ENCODE assay signal across 17 cellular contexts in the genomic region with DNA sequence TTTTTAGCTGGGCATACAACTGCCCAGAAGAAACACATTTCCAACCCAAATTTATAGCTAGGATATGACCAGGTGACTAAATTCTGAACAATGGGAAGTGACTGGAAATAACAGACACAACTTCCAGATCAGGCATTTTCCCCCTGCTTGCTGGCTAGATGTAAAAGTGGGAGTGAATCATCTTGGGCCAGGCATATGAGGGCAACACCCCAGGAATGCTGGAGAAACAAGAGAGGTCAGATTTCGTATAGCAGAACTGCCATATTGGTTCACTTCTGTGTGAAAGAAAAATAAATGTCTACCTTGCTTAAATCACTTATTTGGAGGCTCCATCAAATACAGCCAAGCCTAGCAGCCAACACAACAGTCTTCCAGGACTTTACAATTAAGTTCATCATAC. TPM values are rescaled to one million over a fixed set of nuclear protein-coding genes. Genes with fewer than 3 reads are reported as not detected.
A peak's percentile ranks its signal among the peaks of the same experiment; 100 is the strongest.
DNase-seq lines count a peak whose midpoint lies in the region; ATAC-seq and TF ChIP-seq lines count a peak whose summit lies in the region.
"Had no signal": no experiment of that assay in that cellular context is flagged by ENCODE, and none has a peak within 500 bp of the region (broad histone marks: within the 10 kb centered on the region; RNA-seq: fewer than 3 reads in every experiment).

No MANE protein-coding gene starts in this region.

- POLR2A ChIA-PET in A673 (lab: Charles Lee; ENCODE audit: low non-redundant PET), result no interaction called here

- CTCF ChIA-PET in A673 (lab: Charles Lee), result no interaction called here

- no peak overlapping the region for H3K4me2 ChIP-seq in neural progenitor cell

- H3K27ac Mint-ChIP-seq in neural progenitor cell, result no peak overlapping the region
- H3K27ac Mint-ChIP-seq: activated T-cell treated with anti-CD3 and anti-CD28 coated beads, Interleukin-2, amount 50 U/mL, for 24 hours had no signal

- H4K20me1 ChIP-seq in neural progenitor cell (ENCODE audit: low read depth), result peaks cover 37% of the 10 kb centered on the region

- WGBS in esophagus muscularis mucosa, result 7% methylated on average over 1 of the region's 1 CpG

- H3K9ac ChIP-seq in neural progenitor cell, result no peak overlapping the region

- no peak overlapping the region for H2AFZ ChIP-seq in neural progenitor cell (replicated peaks)

- H3K4me1 ChIP-seq in esophagus muscularis mucosa (peaks cover 32 to 95% (median 92%) of the 10 kb centered on the region in 4 donors), A673 (ENCODE audit: insufficient read depth, low read length, poor library complexity, severe bottlenecking) (peaks cover 21% of the 10 kb centered on the region), neural progenitor cell (no peaks in the 10 kb centered on the region)

- intact Hi-C loops in esophagus muscularis mucosa (cut with DNase I) (no loop called here), A673 (cut with micrococcal nuclease; ENCODE audit: unreplicated experiment) (no loop called here)

- TF ChIP-seq POLR2A in esophagus muscularis mucosa (IDR thresholded peaks at IDR 0.05; ENCODE audit: low read depth), result no peak

- H3K9me3 ChIP-seq in esophagus muscularis mucosa (no peaks in the 10 kb centered on the region), A673 (ENCODE audit: low read depth, low read length, poor library complexity, severe bottlenecking) (no peaks in the 10 kb centered on the region), neural progenitor cell (ENCODE audit: low read depth) (no peaks in the 10 kb centered on the region)
- H3K9me3 ChIP-seq: HAP-1, suprapubic skin had no signal

- no TSS peak for BruUV-seq in A673 (replicated peaks; lab: Mats Ljungman, UMichigan)

- H3K36me3 ChIP-seq in esophagus muscularis mucosa, result peaks cover 0 to under 1% (median 0%) of the 10 kb centered on the region in 4 donors
- no peaks in the 10 kb centered on the region for H3K36me3 ChIP-seq in A673 (ENCODE audit: insufficient read depth, low read length, poor library complexity, severe bottlenecking)
- H3K36me3 ChIP-seq in neural progenitor cell, result no peaks in the 10 kb centered on the region
- H3K36me3 ChIP-seq: suprapubic skin had no signal

- H3K27me3 Mint-ChIP-seq in neural progenitor cell (ENCODE audit: insufficient read depth, low read depth), result peaks cover 2% of the 10 kb centered on the region
- H3K27me3 Mint-ChIP-seq: activated T-cell treated with anti-CD3 and anti-CD28 coated beads, Interleukin-2, amount 50 U/mL, for 24 hours; IgD-negative memory B cell had no signal

- H3K4me3 ChIP-seq in esophagus muscularis mucosa (no peak overlapping the region), A673 (ENCODE audit: low read depth, low read length, poor library complexity, severe bottlenecking) (no peak overlapping the region), neural progenitor cell (no peak overlapping the region)
- H3K4me3 ChIP-seq: HAP-1, SK-N-MC, suprapubic skin had no signal

- peaks cover 8% of the 10 kb centered on the region for H3K4me1 Mint-ChIP-seq in neural progenitor cell

- no peaks in the 10 kb centered on the region for H3F3A ChIP-seq in neural progenitor cell (ENCODE audit: low read depth)

- H3K79me2 ChIP-seq in neural progenitor cell (ENCODE audit: low read depth), result peaks cover 94% of the 10 kb centered on the region

- H3K4me3 Mint-ChIP-seq in neural progenitor cell, result no peak overlapping the region
- H3K4me3 Mint-ChIP-seq: activated T-cell treated with anti-CD3 and anti-CD28 coated beads, Interleukin-2, amount 50 U/mL, for 24 hours; IgD-negative memory B cell had no signal

- ATAC-seq in SK-N-SH treated with all-trans-retinoic acid at 6 μM for 48 hours, result peak; percentile 77
- no peak for ATAC-seq in activated CD4-positive, CD25-positive, alpha-beta regulatory T cell treated with anti-CD3 and anti-CD28 coated beads, Interleukin-2, amount 50 U/mL, for 24 hours
- ATAC-seq: right cardiac atrium had no signal

- no peak for TF ChIP-seq EP300 in esophagus muscularis mucosa (IDR thresholded peaks at IDR 0.05)

- H3K27ac ChIP-seq in esophagus muscularis mucosa (replicated peaks in 1 of 4) (peak overlapping the region in 3 of 4 donors; percentile 49 to 76 (median 54)), A673 (ENCODE audit: low read depth, low read length, poor library complexity, severe bottlenecking) (no peak overlapping the region), neural progenitor cell (no peak overlapping the region)
- H3K27ac ChIP-seq: SK-N-MC, suprapubic skin had no signal

- TF ChIP-seq CTCF in esophagus muscularis mucosa (IDR thresholded peaks at IDR 0.05), result no peak
- TF ChIP-seq CTCF in A673 (conservative IDR thresholded peaks at IDR 0.05; ENCODE audit: low read depth, low read length), result no peak
- no peak for TF ChIP-seq CTCF in neural progenitor cell (IDR thresholded peaks at IDR 0.05)

- H3K27me3 ChIP-seq in esophagus muscularis mucosa (no peaks in the 10 kb centered on the region), A673 (replicated peaks; ENCODE audit: insufficient read depth, low read depth, low read length, poor library complexity) (no peaks in the 10 kb centered on the region), neural progenitor cell (no peaks in the 10 kb centered on the region)
- H3K27me3 ChIP-seq: suprapubic skin had no signal

- H3K36me3 Mint-ChIP-seq in neural progenitor cell, result peaks cover 5% of the 10 kb centered on the region

- DNase-seq in H4 (ENCODE audit: low spot score) (peak; percentile 43), esophagus muscularis mucosa (ENCODE audit: extremely low spot score) (no peak), renal cortical epithelial cell (ENCODE audit: low read depth) (peak; percentile 66), A673 (ENCODE audit: low spot score) (no peak), DMS 273 (lab: John Stamatoyannopoulos, UW; ENCODE audit: unreplicated experiment) (no peak), neural progenitor cell (ENCODE audit: low spot score) (no peak)
- DNase-seq: activated CD4-positive, CD25-positive, alpha-beta regulatory T cell treated with anti-CD3 and anti-CD28 coated beads, Interleukin-2, amount 50 U/mL, for 72 hours; activated T-cell treated with anti-CD3 and anti-CD28 coated beads, Interleukin-2, amount 50 U/mL, for 24 hours; Calu3; NCI-H774; right cardiac atrium had no signal

- no peaks in the 10 kb centered on the region for H3K9me3 Mint-ChIP-seq in neural progenitor cell
- H3K9me3 Mint-ChIP-seq: activated T-cell treated with anti-CD3 and anti-CD28 coated beads, Interleukin-2, amount 50 U/mL, for 24 hours; IgD-negative memory B cell had no signal

TF ChIP-seq in SK-N-SH treated with all-trans-retinoic acid at 6 μM for 48 hours, 23 proteins besides CTCF, POLR2A, EP300 and RAD21 (continues in another document):
- TF ChIP-seq OSR1 (CRISPR knock-in tag; IDR thresholded peaks at IDR 0.05) (no peak), BACH2 (CRISPR knock-in tag; IDR thresholded peaks at IDR 0.05; ENCODE audit: borderline replicate concordance) (no peak), ARNTL (CRISPR knock-in tag; IDR thresholded peaks at IDR 0.05; ENCODE audit: borderline replicate concordance, low read depth) (no peak), GLIS3 (CRISPR knock-in tag; IDR thresholded peaks at IDR 0.05) (no peak), ZFP3 (CRISPR knock-in tag; IDR thresholded peaks at IDR 0.05) (no peak), ZNF565 (CRISPR knock-in tag; conservative IDR thresholded peaks at IDR 0.05; ENCODE audit: low read depth) (no peak), ISL1 (CRISPR knock-in tag; IDR thresholded peaks at IDR 0.05) (no peak), PPARA (CRISPR knock-in tag; IDR thresholded peaks at IDR 0.05; ENCODE audit: borderline replicate concordance) (no peak), TOX (CRISPR knock-in tag; IDR thresholded peaks at IDR 0.05; ENCODE audit: borderline replicate concordance) (no peak), ESRRG (CRISPR knock-in tag; IDR thresholded peaks at IDR 0.05) (no peak)
- TF ChIP-seq, protein P1, sequence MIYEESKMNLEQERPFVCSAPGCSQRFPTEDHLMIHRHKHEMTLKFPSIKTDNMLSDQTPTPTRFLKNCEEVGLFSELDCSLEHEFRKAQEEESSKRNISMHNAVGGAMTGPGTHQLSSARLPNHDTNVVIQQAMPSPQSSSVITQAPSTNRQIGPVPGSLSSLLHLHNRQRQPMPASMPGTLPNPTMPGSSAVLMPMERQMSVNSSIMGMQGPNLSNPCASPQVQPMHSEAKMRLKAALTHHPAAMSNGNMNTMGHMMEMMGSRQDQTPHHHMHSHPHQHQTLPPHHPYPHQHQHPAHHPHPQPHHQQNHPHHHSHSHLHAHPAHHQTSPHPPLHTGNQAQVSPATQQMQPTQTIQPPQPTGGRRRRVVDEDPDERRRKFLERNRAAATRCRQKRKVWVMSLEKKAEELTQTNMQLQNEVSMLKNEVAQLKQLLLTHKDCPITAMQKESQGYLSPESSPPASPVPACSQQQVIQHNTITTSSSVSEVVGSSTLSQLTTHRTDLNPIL (CRISPR knock-in tag; IDR thresholded peaks at IDR 0.05; ENCODE audit: low read depth), result no peak
- TF ChIP-seq, protein P2, sequence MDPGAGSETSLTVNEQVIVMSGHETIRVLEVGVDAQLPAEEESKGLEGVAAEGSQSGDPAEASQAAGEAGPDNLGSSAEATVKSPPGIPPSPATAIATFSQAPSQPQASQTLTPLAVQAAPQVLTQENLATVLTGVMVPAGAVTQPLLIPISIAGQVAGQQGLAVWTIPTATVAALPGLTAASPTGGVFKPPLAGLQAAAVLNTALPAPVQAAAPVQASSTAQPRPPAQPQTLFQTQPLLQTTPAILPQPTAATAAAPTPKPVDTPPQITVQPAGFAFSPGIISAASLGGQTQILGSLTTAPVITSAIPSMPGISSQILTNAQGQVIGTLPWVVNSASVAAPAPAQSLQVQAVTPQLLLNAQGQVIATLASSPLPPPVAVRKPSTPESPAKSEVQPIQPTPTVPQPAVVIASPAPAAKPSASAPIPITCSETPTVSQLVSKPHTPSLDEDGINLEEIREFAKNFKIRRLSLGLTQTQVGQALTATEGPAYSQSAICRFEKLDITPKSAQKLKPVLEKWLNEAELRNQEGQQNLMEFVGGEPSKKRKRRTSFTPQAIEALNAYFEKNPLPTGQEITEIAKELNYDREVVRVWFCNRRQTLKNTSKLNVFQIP (CRISPR knock-in tag; IDR thresholded peaks at IDR 0.05; ENCODE audit: borderline replicate concordance, low read depth), result no peak

RNA-seq across cellular contexts. Expression of a gene that starts 7.4 kb away (rescaled TPM):
- total RNA-seq in H4 (2014; rRNA removed; shearing (Covaris generic)), result 48.5 and 58.5 TPM in 2 replicates
- total RNA-seq in esophagus muscularis mucosa, result 100 to 1,000 TPM; 138 to 202 (median 144) TPM
- 101 and 112 TPM in 2 replicates for total RNA-seq in renal cortical epithelial cell
- total RNA-seq in A673 (2021), result 53.8 and 63.9 TPM in 2 replicates
- total RNA-seq in neural progenitor cell (ENCODE audit: low replicate concordance), result 18.5 and 19.5 TPM in 2 replicates

RNA-seq across cellular contexts. Expression of a gene that starts 17.5 kb away (rescaled TPM):
- 50.9 and 78.6 TPM in 2 replicates for total RNA-seq in H4 (2014; rRNA removed; shearing (Covaris generic))
- 10 to 100 TPM; 79.5 to 97.4 (median 87.1) TPM for total RNA-seq in esophagus muscularis mucosa
- total RNA-seq in renal cortical epithelial cell, result 49.5 and 126 TPM in 2 replicates
- total RNA-seq in A673 (2021), result 268 and 275 TPM in 2 replicates
- 279 and 281 TPM in 2 replicates for total RNA-seq in neural progenitor cell (ENCODE audit: low replicate concordance)

RNA-seq across cellular contexts. Expression of a gene that starts 49.6 kb away (rescaled TPM):
- 4.7 and 9.0 TPM in 2 replicates for total RNA-seq in H4 (2014; rRNA removed; shearing (Covaris generic))
- total RNA-seq in esophagus muscularis mucosa, result 10 to 100 TPM; 40.3 to 74.8 (median 54.4) TPM
- 50.6 and 63.9 TPM in 2 replicates for total RNA-seq in renal cortical epithelial cell
- total RNA-seq in A673 (2021), result 0.46 and 0.69 TPM in 2 replicates
- 4.6 and 8.0 TPM in 2 replicates for total RNA-seq in neural progenitor cell (ENCODE audit: low replicate concordance)

Comparison
In these comparisons a context has a peak if more than half of its experiments do, and no peak if none do; other contexts are left out.
1. DNase-seq: peak in H4 (single experiment) and renal cortical epithelial cell (single experiment); none in esophagus muscularis mucosa (single experiment), A673 (single experiment), DMS 273 (single experiment) and neural progenitor cell (single experiment).
2. H3K27ac ChIP-seq: peak in esophagus muscularis mucosa (3 of 4); none in A673 (single experiment) and neural progenitor cell (single experiment).